ENCODE assay signal across 1 cellular context in the genomic region with DNA sequence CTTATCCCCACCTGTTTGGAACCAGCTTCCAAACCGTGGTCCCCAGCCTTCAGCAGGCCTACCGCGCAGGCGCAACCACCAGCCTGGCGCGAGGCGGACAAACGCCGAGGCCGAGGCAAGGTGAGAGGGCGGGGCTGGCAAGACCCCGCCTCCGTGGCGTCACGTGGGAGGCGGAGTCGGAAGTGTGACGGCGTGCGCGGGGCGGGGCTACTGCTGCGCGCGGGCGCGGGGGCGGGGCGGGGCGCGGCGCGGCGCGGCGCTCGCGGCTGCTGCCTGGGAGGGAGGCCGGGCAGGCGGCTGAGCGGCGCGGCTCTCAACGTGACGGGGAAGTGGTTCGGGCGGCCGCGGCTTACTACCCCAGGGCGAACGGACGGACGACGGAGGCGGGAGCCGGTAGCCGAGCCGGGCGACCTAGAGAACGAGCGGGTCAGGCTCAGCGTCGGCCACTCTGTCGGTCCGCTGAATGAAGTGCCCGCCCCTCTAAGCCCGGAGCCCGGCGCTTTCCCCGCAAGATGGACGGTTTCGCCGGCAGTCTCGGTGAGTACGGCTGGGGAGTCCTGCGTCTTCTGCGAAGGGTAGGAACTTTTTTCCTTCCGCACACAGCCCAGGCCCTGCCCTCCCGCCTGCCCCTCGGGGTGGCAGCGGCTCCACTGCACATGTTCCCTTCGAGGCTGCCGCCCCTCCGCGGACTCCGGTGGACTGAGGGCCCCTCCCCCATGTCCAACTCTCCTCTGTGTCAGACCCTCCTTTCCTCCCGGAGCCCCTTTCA.
TF ChIP-seq lines count a peak whose summit lies in the region.

A gene with protein sequence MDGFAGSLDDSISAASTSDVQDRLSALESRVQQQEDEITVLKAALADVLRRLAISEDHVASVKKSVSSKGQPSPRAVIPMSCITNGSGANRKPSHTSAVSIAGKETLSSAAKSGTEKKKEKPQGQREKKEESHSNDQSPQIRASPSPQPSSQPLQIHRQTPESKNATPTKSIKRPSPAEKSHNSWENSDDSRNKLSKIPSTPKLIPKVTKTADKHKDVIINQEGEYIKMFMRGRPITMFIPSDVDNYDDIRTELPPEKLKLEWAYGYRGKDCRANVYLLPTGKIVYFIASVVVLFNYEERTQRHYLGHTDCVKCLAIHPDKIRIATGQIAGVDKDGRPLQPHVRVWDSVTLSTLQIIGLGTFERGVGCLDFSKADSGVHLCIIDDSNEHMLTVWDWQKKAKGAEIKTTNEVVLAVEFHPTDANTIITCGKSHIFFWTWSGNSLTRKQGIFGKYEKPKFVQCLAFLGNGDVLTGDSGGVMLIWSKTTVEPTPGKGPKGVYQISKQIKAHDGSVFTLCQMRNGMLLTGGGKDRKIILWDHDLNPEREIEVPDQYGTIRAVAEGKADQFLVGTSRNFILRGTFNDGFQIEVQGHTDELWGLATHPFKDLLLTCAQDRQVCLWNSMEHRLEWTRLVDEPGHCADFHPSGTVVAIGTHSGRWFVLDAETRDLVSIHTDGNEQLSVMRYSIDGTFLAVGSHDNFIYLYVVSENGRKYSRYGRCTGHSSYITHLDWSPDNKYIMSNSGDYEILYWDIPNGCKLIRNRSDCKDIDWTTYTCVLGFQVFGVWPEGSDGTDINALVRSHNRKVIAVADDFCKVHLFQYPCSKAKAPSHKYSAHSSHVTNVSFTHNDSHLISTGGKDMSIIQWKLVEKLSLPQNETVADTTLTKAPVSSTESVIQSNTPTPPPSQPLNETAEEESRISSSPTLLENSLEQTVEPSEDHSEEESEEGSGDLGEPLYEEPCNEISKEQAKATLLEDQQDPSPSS (plus strand): TSS at position 254 of the 769 bp plus-strand sequence. CDS start 259 bp downstream, at position 513.

TF ChIP-seq in HEK293, 187 proteins besides CTCF, POLR2A, EP300 and RAD21 (continued from another document):
- TF ChIP-seq, protein P1, sequence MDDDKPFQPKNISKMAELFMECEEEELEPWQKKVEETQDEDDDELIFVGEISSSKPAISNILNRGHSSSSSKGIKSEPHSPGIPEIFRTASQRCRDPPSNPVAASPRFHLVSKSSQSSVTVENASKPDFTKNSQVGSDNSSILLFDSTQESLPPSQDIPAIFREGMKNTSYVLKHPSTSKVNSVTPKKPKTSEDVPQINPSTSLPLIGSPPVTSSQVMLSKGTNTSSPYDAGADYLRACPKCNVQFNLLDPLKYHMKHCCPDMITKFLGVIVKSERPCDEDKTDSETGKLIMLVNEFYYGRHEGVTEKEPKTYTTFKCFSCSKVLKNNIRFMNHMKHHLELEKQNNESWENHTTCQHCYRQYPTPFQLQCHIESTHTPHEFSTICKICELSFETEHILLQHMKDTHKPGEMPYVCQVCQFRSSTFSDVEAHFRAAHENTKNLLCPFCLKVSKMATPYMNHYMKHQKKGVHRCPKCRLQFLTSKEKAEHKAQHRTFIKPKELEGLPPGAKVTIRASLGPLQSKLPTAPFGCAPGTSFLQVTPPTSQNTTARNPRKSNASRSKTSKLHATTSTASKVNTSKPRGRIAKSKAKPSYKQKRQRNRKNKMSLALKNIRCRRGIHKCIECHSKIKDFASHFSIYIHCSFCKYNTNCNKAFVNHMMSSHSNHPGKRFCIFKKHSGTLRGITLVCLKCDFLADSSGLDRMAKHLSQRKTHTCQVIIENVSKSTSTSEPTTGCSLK (tag by site-specific recombination; IDR thresholded peaks at IDR 0.05) = no peak
- TF ChIP-seq ZNF10 (tag by site-specific recombination; IDR thresholded peaks at IDR 0.05) = no peak
- TF ChIP-seq ZNF837 (tag by site-specific recombination; IDR thresholded peaks at IDR 0.05) = no peak
- TF ChIP-seq YY1 (tag by site-specific recombination; IDR thresholded peaks at IDR 0.05) = peak; percentile 61
- no peak for TF ChIP-seq ZNF416 (tag by site-specific recombination; IDR thresholded peaks at IDR 0.05)
- no peak for TF ChIP-seq ZNF585B (tag by site-specific recombination; IDR thresholded peaks at IDR 0.05)
- TF ChIP-seq ZNF571 (tag by site-specific recombination; IDR thresholded peaks at IDR 0.05) = no peak
- TF ChIP-seq ZNF658 (tag by site-specific recombination; IDR thresholded peaks at IDR 0.05) = no peak
- TF ChIP-seq ZNF175 (tag by site-specific recombination; IDR thresholded peaks at IDR 0.05) = no peak
- TF ChIP-seq, protein P2, sequence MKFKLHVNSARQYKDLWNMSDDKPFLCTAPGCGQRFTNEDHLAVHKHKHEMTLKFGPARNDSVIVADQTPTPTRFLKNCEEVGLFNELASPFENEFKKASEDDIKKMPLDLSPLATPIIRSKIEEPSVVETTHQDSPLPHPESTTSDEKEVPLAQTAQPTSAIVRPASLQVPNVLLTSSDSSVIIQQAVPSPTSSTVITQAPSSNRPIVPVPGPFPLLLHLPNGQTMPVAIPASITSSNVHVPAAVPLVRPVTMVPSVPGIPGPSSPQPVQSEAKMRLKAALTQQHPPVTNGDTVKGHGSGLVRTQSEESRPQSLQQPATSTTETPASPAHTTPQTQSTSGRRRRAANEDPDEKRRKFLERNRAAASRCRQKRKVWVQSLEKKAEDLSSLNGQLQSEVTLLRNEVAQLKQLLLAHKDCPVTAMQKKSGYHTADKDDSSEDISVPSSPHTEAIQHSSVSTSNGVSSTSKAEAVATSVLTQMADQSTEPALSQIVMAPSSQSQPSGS (tag by site-specific recombination; IDR thresholded peaks at IDR 0.05; ENCODE audit: low read depth) = no peak
- TF ChIP-seq ZBTB20 (tag by site-specific recombination; IDR thresholded peaks at IDR 0.05) = no peak
- no peak for TF ChIP-seq BCL11B (tag by site-specific recombination; IDR thresholded peaks at IDR 0.05; ENCODE audit: low read depth)
- no peak for TF ChIP-seq WT1 (tag by site-specific recombination; IDR thresholded peaks at IDR 0.05)
- TF ChIP-seq ZNF555 (tag by site-specific recombination; conservative IDR thresholded peaks at IDR 0.05) = no peak
- no peak for TF ChIP-seq IKZF3 (tag by site-specific recombination; IDR thresholded peaks at IDR 0.05)
- no peak for TF ChIP-seq OSR2 (tag by site-specific recombination; IDR thresholded peaks at IDR 0.05)
- TF ChIP-seq ZNF174 (tag by site-specific recombination; IDR thresholded peaks at IDR 0.05) = no peak
- TF ChIP-seq ZNF629 (tag by site-specific recombination; IDR thresholded peaks at IDR 0.05) = no peak
- TF ChIP-seq ZNF830 (tag by site-specific recombination; IDR thresholded peaks at IDR 0.05; ENCODE audit: low read depth) = no peak
- no peak for TF ChIP-seq ZNF248 (tag by site-specific recombination; IDR thresholded peaks at IDR 0.05)
- no peak for TF ChIP-seq ZNF596 (tag by site-specific recombination; IDR thresholded peaks at IDR 0.05)
- peak; percentile 75 for TF ChIP-seq ZNF600 (tag by site-specific recombination; IDR thresholded peaks at IDR 0.05)
- no peak for TF ChIP-seq ZNF112 (tag by site-specific recombination; IDR thresholded peaks at IDR 0.05)
- TF ChIP-seq SETDB1 (IDR thresholded peaks at IDR 0.05; ENCODE audit: insufficient read length, low read length) = no peak
- TF ChIP-seq ZSCAN16 (tag by site-specific recombination; IDR thresholded peaks at IDR 0.05) = no peak
- no peak for TF ChIP-seq ZNF777 (tag by site-specific recombination; IDR thresholded peaks at IDR 0.05; ENCODE audit: borderline replicate concordance)
- TF ChIP-seq, protein P3, sequence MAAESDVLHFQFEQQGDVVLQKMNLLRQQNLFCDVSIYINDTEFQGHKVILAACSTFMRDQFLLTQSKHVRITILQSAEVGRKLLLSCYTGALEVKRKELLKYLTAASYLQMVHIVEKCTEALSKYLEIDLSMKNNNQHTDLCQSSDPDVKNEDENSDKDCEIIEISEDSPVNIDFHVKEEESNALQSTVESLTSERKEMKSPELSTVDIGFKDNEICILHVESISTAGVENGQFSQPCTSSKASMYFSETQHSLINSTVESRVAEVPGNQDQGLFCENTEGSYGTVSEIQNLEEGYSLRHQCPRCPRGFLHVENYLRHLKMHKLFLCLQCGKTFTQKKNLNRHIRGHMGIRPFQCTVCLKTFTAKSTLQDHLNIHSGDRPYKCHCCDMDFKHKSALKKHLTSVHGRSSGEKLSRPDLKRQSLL (tag by site-specific recombination; IDR thresholded peaks at IDR 0.05) = no peak
- TF ChIP-seq, protein P4, sequence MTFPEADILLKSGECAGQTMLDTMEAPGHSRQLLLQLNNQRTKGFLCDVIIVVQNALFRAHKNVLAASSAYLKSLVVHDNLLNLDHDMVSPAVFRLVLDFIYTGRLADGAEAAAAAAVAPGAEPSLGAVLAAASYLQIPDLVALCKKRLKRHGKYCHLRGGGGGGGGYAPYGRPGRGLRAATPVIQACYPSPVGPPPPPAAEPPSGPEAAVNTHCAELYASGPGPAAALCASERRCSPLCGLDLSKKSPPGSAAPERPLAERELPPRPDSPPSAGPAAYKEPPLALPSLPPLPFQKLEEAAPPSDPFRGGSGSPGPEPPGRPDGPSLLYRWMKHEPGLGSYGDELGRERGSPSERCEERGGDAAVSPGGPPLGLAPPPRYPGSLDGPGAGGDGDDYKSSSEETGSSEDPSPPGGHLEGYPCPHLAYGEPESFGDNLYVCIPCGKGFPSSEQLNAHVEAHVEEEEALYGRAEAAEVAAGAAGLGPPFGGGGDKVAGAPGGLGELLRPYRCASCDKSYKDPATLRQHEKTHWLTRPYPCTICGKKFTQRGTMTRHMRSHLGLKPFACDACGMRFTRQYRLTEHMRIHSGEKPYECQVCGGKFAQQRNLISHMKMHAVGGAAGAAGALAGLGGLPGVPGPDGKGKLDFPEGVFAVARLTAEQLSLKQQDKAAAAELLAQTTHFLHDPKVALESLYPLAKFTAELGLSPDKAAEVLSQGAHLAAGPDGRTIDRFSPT (tag by site-specific recombination; IDR thresholded peaks at IDR 0.05) = peak; percentile 63; the same call in 1 of the 2 replicates
- TF ChIP-seq, protein P5, sequence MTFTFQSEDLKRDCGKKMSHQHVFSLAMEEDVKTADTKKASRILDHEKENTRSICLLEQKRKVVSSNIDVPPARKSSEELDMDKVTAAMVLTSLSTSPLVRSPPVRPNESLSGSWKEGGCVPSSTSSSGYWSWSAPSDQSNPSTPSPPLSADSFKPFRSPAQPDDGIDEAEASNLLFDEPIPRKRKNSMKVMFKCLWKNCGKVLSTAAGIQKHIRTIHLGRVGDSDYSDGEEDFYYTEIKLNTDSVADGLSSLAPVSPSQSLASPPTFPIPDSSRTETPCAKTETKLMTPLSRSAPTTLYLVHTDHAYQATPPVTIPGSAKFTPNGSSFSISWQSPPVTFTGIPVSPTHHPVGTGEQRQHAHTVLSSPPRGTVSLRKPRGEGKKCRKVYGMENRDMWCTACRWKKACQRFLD (tag by site-specific recombination; IDR thresholded peaks at IDR 0.05) = no peak
- TF ChIP-seq ZNF654 (tag by site-specific recombination; IDR thresholded peaks at IDR 0.05; ENCODE audit: low read depth) = no peak
- TF ChIP-seq, protein P6, sequence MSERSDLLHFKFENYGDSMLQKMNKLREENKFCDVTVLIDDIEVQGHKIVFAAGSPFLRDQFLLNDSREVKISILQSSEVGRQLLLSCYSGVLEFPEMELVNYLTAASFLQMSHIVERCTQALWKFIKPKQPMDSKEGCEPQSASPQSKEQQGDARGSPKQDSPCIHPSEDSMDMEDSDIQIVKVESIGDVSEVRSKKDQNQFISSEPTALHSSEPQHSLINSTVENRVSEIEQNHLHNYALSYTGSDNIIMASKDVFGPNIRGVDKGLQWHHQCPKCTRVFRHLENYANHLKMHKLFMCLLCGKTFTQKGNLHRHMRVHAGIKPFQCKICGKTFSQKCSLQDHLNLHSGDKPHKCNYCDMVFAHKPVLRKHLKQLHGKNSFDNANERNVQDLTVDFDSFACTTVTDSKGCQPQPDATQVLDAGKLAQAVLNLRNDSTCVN (tag by site-specific recombination; optimal IDR thresholded peaks at IDR 0.05) = peak; percentile 72
- no peak for TF ChIP-seq ZNF223 (tag by site-specific recombination; IDR thresholded peaks at IDR 0.05)
- TF ChIP-seq TRIM28 (IDR thresholded peaks at IDR 0.05; ENCODE audit: borderline replicate concordance, low read length) = no peak
- TF ChIP-seq ZNF23 (tag by site-specific recombination; IDR thresholded peaks at IDR 0.05; ENCODE audit: borderline replicate concordance) = no peak
- 0 out of 2 replicates have a peak, but pooled peaks have one; percentile 39 for TF ChIP-seq ZNF24 (tag by site-specific recombination; IDR thresholded peaks at IDR 0.05)
- no peak for TF ChIP-seq ZNF311 (tag by site-specific recombination; IDR thresholded peaks at IDR 0.05; ENCODE audit: borderline replicate concordance)
- no peak for TF ChIP-seq ZNF16 (tag by site-specific recombination; IDR thresholded peaks at IDR 0.05; ENCODE audit: low read depth)
- TF ChIP-seq ZNF529 (tag by site-specific recombination; IDR thresholded peaks at IDR 0.05; ENCODE audit: insufficient replicate concordance) = no peak
- no peak for TF ChIP-seq ZNF37A (tag by site-specific recombination; IDR thresholded peaks at IDR 0.05)
- TF ChIP-seq SP3 (tag by site-specific recombination; IDR thresholded peaks at IDR 0.05) = peak; percentile 71
- TF ChIP-seq SP2 (tag by site-specific recombination; IDR thresholded peaks at IDR 0.05) = peak; percentile 65
- no peak for TF ChIP-seq ZBTB21 (tag by site-specific recombination; IDR thresholded peaks at IDR 0.05)
- TF ChIP-seq ZNF138 (tag by site-specific recombination; IDR thresholded peaks at IDR 0.05; ENCODE audit: borderline replicate concordance) = no peak
- TF ChIP-seq ZNF776 (tag by site-specific recombination; IDR thresholded peaks at IDR 0.05; ENCODE audit: borderline replicate concordance) = no peak
- no peak for TF ChIP-seq ZFP3 (tag by site-specific recombination; IDR thresholded peaks at IDR 0.05; ENCODE audit: low read depth)
- TF ChIP-seq ZNF747 (tag by site-specific recombination; IDR thresholded peaks at IDR 0.05) = no peak
- TF ChIP-seq ZNF121 (tag by site-specific recombination; IDR thresholded peaks at IDR 0.05) = no peak
- TF ChIP-seq ZNF391 (tag by site-specific recombination; IDR thresholded peaks at IDR 0.05; ENCODE audit: borderline replicate concordance, low read depth) = no peak
- TF ChIP-seq ZNF341 (tag by site-specific recombination; IDR thresholded peaks at IDR 0.05; ENCODE audit: low read depth) = peak; percentile 65; the same call in 1 of the 2 replicates
TF ChIP-seq in HEK293: peak in this region for 42.
